ENCODE assay signal across 23 cellular contexts in genomic region chr5:53017794-53018391, GRCh38. TPM values are rescaled to one million over a fixed set of nuclear protein-coding genes. Genes with fewer than 3 reads are reported as not detected.
DNase-seq lines count a peak whose midpoint lies in the region; TF ChIP-seq lines count a peak whose summit lies in the region.
"Had no signal": no experiment of that assay in that cellular context is flagged by ENCODE, and none has a peak within 500 bp of the region (broad histone marks: within the 10 kb centered on the region; RNA-seq: fewer than 3 reads in every experiment).

No MANE protein-coding gene starts in this region.

- H3K4me1 Mint-ChIP-seq in HFFc6 (ENCODE audit: low read depth): peaks cover 70% of the 10 kb centered on the region
- H3K4me1 Mint-ChIP-seq in activated naive CD8-positive, alpha-beta T cell treated with anti-CD3 and anti-CD28 coated beads for 36 hours: peaks cover 17% of the 10 kb centered on the region
- H3K4me1 Mint-ChIP-seq: CD4-positive, alpha-beta memory T cell had no signal

- H3K27ac Mint-ChIP-seq in HFFc6: peak overlapping the region; percentile 77
- H3K27ac Mint-ChIP-seq in activated naive CD8-positive, alpha-beta T cell treated with anti-CD3 and anti-CD28 coated beads for 36 hours: no peak overlapping the region

- H3K27ac ChIP-seq in caudate nucleus (ENCODE audit: low read depth, low read length) (peak overlapping the region; percentile 74), layer of hippocampus (ENCODE audit: low read depth, low read length) (peak overlapping the region; percentile 77), temporal lobe (ENCODE audit: low read depth, low read length) (peak overlapping the region; percentile 80)

- no peak overlapping the region for H3K4me3 Mint-ChIP-seq in HFFc6
- H3K4me3 Mint-ChIP-seq in activated naive CD8-positive, alpha-beta T cell treated with anti-CD3 and anti-CD28 coated beads for 36 hours: no peak overlapping the region
- H3K4me3 Mint-ChIP-seq: CD4-positive, alpha-beta memory T cell had no signal

- peaks cover 61% of the 10 kb centered on the region for H3K36me3 Mint-ChIP-seq in HFFc6 (ENCODE audit: low read depth)
- peaks cover 8% of the 10 kb centered on the region for H3K36me3 Mint-ChIP-seq in activated naive CD8-positive, alpha-beta T cell treated with anti-CD3 and anti-CD28 coated beads for 36 hours
- H3K36me3 Mint-ChIP-seq: CD4-positive, alpha-beta memory T cell had no signal

- H3K9me3 Mint-ChIP-seq in HFFc6: peaks cover 5% of the 10 kb centered on the region
- H3K9me3 Mint-ChIP-seq in activated naive CD8-positive, alpha-beta T cell treated with anti-CD3 and anti-CD28 coated beads for 36 hours: peaks cover 14% of the 10 kb centered on the region

- no peaks in the 10 kb centered on the region for H3K27me3 ChIP-seq in layer of hippocampus (ENCODE audit: control insufficient read depth, insufficient read depth, low read length)
- H3K27me3 ChIP-seq: SJSA1 had no signal

- no peaks in the 10 kb centered on the region for H3K27me3 Mint-ChIP-seq in HFFc6 (ENCODE audit: insufficient read depth)
- peaks cover 25% of the 10 kb centered on the region for H3K27me3 Mint-ChIP-seq in activated naive CD8-positive, alpha-beta T cell treated with anti-CD3 and anti-CD28 coated beads for 36 hours

- TF ChIP-seq CTCF in HFFc6 (IDR thresholded peaks at IDR 0.05): no peak

- DNase-seq in HFFc6: no peak
- DNase-seq in caudate nucleus (lab: John Stamatoyannopoulos, UW): peak in 1 of 61 donors; percentile 18
- no peak for DNase-seq in stimulated activated CD4-positive, alpha-beta T cell treated with anti-CD3 and anti-CD28 coated beads, Interleukin-15, amount 100 ng/mL, for 24 hours
- DNase-seq in NCI-H526 (lab: John Stamatoyannopoulos, UW): no peak
- DNase-seq in activated naive CD8-positive, alpha-beta T cell treated with anti-CD3 and anti-CD28 coated beads for 36 hours: no peak
- DNase-seq: CD4-positive, alpha-beta memory T cell; COR-L47; GOT3; HCEC 1CT; Kasumi-1; NCI-H1105; NCI-H146; NCI-H2029; NCI-H446; NCI-H524 treated with DMSO at 0.1 percent for 48 hours; NCI-H82; NK-92 treated with Interleukin-12 subunit alpha and Interleukin-12 subunit beta, amount 100 ng/mL, for 24 hours; PC-9; Right ventricle myocardium superior; RPMI8226 had no signal

RNA-seq across cellular contexts. Expression of gene ITGA2, which starts 28.7 kb away (rescaled TPM):
- total RNA-seq in HFFc6 (2021; fragmentation: NEBNext Ultra II Directional; extraction: Animal tissue kit (Norgen Biotek cat#: 25700)): 10 to 100 TPM; 42.9 to 76.6 (median 50.5) TPM
- 3.7 TPM for total RNA-seq in temporal lobe
- 1 to 10 TPM; 1.7 to 2.0 TPM for total RNA-seq in activated naive CD8-positive, alpha-beta T cell treated with anti-CD3 and anti-CD28 coated beads for 36 hours
